In the genomic region with DNA sequence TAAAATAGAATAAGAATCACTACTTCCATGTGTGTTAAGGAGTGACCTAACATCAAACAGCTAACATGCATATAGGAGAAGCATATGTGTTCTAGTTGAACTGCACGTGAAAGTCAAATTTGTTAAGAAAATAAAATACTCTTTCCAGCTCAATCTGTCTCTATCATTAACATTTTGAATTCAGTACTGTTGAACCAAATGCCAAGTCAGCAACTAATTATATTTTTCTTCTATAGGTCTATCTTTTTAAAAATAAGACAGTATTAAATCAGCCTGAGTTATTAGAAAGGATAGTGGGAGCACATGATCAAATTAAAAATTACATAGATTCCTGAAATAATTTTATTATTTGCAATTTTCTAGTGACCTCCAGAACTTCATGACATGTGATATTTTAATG, we compare ENCODE assay signal across 29 cellular contexts.
"Had no signal": no experiment of that assay in that cellular context is flagged by ENCODE, and none has a peak within 500 bp of the region (broad histone marks: within the 10 kb centered on the region; RNA-seq: fewer than 3 reads in every experiment).

No MANE protein-coding gene starts in this region.

- H3K4me1 Mint-ChIP-seq: activated CD4-positive, alpha-beta T cell treated with anti-CD3 and anti-CD28 coated beads, Interleukin-2, amount 10 ng/mL, durations not matched to agents 24 days and 14 days; activated T-helper 17 cell treated with anti-CD3 and anti-CD28 coated beads, Interleukin-2, amount 50 U/mL, for 72 hours had no signal

- H3K27me3 ChIP-seq: brain microvascular endothelial cell, MG63, SJSA1 had no signal

- H3K4me3 ChIP-seq: MG63, SJSA1 had no signal

- H3K4me1 ChIP-seq: SJSA1 had no signal

- H3K36me3 Mint-ChIP-seq: activated naive CD4-positive, alpha-beta T cell treated with anti-CD3 and anti-CD28 coated beads, Interleukin-2, amount 50 U/mL, for 72 hours had no signal

- H3K9ac ChIP-seq: SK-N-SH had no signal

- H3K9me3 ChIP-seq: MG63, SJSA1, SK-N-SH had no signal

- ATAC-seq: activated CD8-positive, alpha-beta T cell treated with anti-CD3 and anti-CD28 coated beads for 36 hours; activated naive CD4-positive, alpha-beta T cell treated with anti-CD3 and anti-CD28 coated beads, Interleukin-2, amount 50 U/mL, for 72 hours; activated T-cell treated with anti-CD3 and anti-CD28 coated beads, Interleukin-2, amount 50 U/mL, for 72 hours; activated T-helper 17 cell treated with anti-CD3 and anti-CD28 coated beads, Interleukin-2, amount 50 U/mL, for 72 hours; Panc1 had no signal

- H3K27ac ChIP-seq: brain microvascular endothelial cell, SJSA1 had no signal

- H3K36me3 ChIP-seq: brain microvascular endothelial cell, MG63, SJSA1 had no signal

- H3K27ac Mint-ChIP-seq: activated CD4-positive, alpha-beta T cell treated with anti-CD3 and anti-CD28 coated beads, Interleukin-2, amount 10 ng/mL, durations not matched to agents 24 days and 14 days; activated CD8-positive, alpha-beta T cell treated with anti-CD3 and anti-CD28 coated beads for 36 hours; activated naive CD4-positive, alpha-beta T cell treated with anti-CD3 and anti-CD28 coated beads, Interleukin-2, amount 50 U/mL, for 72 hours; activated T-cell treated with anti-CD3 and anti-CD28 coated beads, Interleukin-2, amount 50 U/mL, for 72 hours; activated T-helper 17 cell treated with anti-CD3 and anti-CD28 coated beads, Interleukin-2, amount 50 U/mL, for 72 hours; T-helper 1 cell treated with Interleukin-12 subunit alpha and Interleukin-12 subunit beta and Interleukin-4 antibody, amounts not matched to agents 30 μg/mL and 1 μg/mL, for 36 hours; T-helper 2 cell treated with Interferon-gamma antibody and Interleukin-4, amounts not matched to agents 5 μg/mL and 100 μg/mL, for 36 hours had no signal

- H3K9me3 Mint-ChIP-seq: activated CD4-positive, alpha-beta T cell treated with anti-CD3 and anti-CD28 coated beads, Interleukin-2, amount 10 ng/mL, durations not matched to agents 24 days and 14 days; activated CD8-positive, alpha-beta T cell treated with anti-CD3 and anti-CD28 coated beads for 36 hours; activated naive CD4-positive, alpha-beta T cell treated with anti-CD3 and anti-CD28 coated beads, Interleukin-2, amount 50 U/mL, for 72 hours; activated T-cell treated with anti-CD3 and anti-CD28 coated beads, Interleukin-2, amount 50 U/mL, for 72 hours; activated T-helper 17 cell treated with anti-CD3 and anti-CD28 coated beads, Interleukin-2, amount 50 U/mL, for 72 hours; T-helper 1 cell treated with Interleukin-12 subunit alpha and Interleukin-12 subunit beta and Interleukin-4 antibody, amounts not matched to agents 30 μg/mL and 1 μg/mL, for 36 hours; T-helper 2 cell treated with Interferon-gamma antibody and Interleukin-4, amounts not matched to agents 5 μg/mL and 100 μg/mL, for 36 hours had no signal

- H3K4me2 ChIP-seq: SK-N-SH had no signal

- DNase-seq: activated CD4-positive, alpha-beta T cell treated with anti-CD3 and anti-CD28 coated beads, Interleukin-2, amount 10 ng/mL, durations not matched to agents 24 days and 14 days; activated CD4-positive, alpha-beta T cell treated with anti-CD3 and anti-CD28 coated beads, Interleukin-2, amount 50 U/mL, for 4 hours; activated CD8-positive, alpha-beta T cell treated with anti-CD3 and anti-CD28 coated beads for 36 hours; activated effector memory CD4-positive, alpha-beta T cell treated with anti-CD3 and anti-CD28 coated beads, Interleukin-2, amount 50 U/mL, for 16 hours; activated naive CD4-positive, alpha-beta T cell; activated T-cell treated with anti-CD3 and anti-CD28 coated beads, Interleukin-2, amount 50 U/mL, for 1 hour; activated T-cell treated with anti-CD3 and anti-CD28 coated beads, Interleukin-2, amount 50 U/mL, for 72 hours; amniotic stem cell; aorta; brain microvascular endothelial cell; central memory CD4-positive, alpha-beta T cell; Kasumi-1; MG63; NCI-H1048; NCI-H1105 treated with DMSO at 0.1 percent for 48 hours; NCI-H1436; NCI-H1694; NCI-H1930; NCI-H2081 treated with DMSO at 0.1 percent for 48 hours; NCI-H345; NCI-H524 treated with DMSO at 0.1 percent for 48 hours; SHP77; SK-N-SH had no signal

- H3K9me2 ChIP-seq: SK-N-SH had no signal

- H3K4me3 Mint-ChIP-seq: activated CD4-positive, alpha-beta T cell treated with anti-CD3 and anti-CD28 coated beads, Interleukin-2, amount 10 ng/mL, durations not matched to agents 24 days and 14 days; activated CD8-positive, alpha-beta T cell treated with anti-CD3 and anti-CD28 coated beads for 36 hours; activated T-cell treated with anti-CD3 and anti-CD28 coated beads, Interleukin-2, amount 50 U/mL, for 72 hours; activated T-helper 17 cell treated with anti-CD3 and anti-CD28 coated beads, Interleukin-2, amount 50 U/mL, for 72 hours; T-helper 1 cell treated with Interleukin-12 subunit alpha and Interleukin-12 subunit beta and Interleukin-4 antibody, amounts not matched to agents 30 μg/mL and 1 μg/mL, for 36 hours; T-helper 2 cell treated with Interferon-gamma antibody and Interleukin-4, amounts not matched to agents 5 μg/mL and 100 μg/mL, for 36 hours had no signal

- H3K27me3 Mint-ChIP-seq: activated CD8-positive, alpha-beta T cell treated with anti-CD3 and anti-CD28 coated beads for 36 hours had no signal
